Comparison of ENCODE assay signal across 3 cellular contexts in genomic region chr12:217029-217428, GRCh38. TPM values are rescaled to one million over a fixed set of nuclear protein-coding genes. Genes with fewer than 3 reads are reported as not detected.
"Had no signal": no experiment of that assay in that cellular context is flagged by ENCODE, and none has a peak within 500 bp of the region (broad histone marks: within the 10 kb centered on the region; RNA-seq: fewer than 3 reads in every experiment).

No MANE protein-coding gene starts in this region.

RNA-seq across cellular contexts. Expression of gene SLC6A12, which starts 3.1 kb away (rescaled TPM):
- total RNA-seq: M059J, PC-3, SJSA1 had no signal

RNA-seq across cellular contexts. Expression of gene SLC6A13, which starts 45.6 kb away (rescaled TPM):
- total RNA-seq: M059J, PC-3, SJSA1 had no signal
